ENCODE assay signal across 8 cellular contexts in the genomic region with DNA sequence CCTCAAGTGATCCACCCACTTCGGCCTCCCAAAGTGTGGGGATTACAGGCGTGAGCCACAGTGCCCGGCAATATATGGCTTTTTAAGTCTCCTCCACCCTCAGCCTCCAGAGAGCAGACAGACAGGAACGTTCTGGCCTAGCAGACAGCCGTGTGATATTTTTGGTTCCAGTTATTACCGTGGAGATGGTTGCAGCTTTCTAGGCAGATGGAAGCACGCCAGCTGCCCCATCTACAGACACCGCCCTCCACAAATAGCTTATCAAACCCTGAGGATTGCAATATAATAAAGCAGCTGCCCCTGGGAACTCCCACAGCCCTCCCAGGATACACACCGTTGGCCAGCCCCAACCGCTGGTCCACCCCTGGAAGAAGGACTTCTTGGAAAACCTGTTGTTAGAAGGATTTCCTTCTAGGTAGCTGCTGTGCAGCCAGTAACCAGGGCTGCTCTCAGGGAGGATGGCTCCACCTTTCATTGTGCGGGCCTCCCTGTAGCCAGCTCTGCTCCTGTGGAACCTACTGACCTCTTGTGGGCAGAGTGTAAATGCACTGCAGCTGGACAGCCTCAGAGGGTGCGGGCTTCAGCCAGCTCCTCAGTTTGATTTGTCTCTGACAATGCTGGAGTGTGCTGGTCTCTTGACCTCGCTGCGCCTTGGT. TPM values are rescaled to one million over a fixed set of nuclear protein-coding genes. Genes with fewer than 3 reads are reported as not detected.
DNase-seq lines count a peak whose midpoint lies in the region; ATAC-seq lines count a peak whose summit lies in the region.

No MANE protein-coding gene starts in this region.

- peaks cover 7% of the 10 kb centered on the region for H3K27me3 Mint-ChIP-seq in activated T-cell treated with anti-CD3 and anti-CD28 coated beads, Interleukin-2, amount 50 U/mL, for 72 hours (ENCODE audit: low read depth)
- H3K27me3 Mint-ChIP-seq in activated T-cell treated with anti-CD3 and anti-CD28 coated beads, Interleukin-2, amount 50 U/mL, for 24 hours: peaks cover 15% of the 10 kb centered on the region
- no peaks in the 10 kb centered on the region for H3K27me3 Mint-ChIP-seq in activated CD8-positive, alpha-beta T cell treated with anti-CD3 and anti-CD28 coated beads, Interleukin-2, amount 10 ng/mL, durations not matched to agents 7 days and 5 days (ENCODE audit: low read depth)

- DNase-seq in activated T-cell treated with anti-CD3 and anti-CD28 coated beads, Interleukin-2, amount 50 U/mL, for 72 hours: peak; percentile 11 to 30
- no peak for DNase-seq in activated T-cell treated with anti-CD3 and anti-CD28 coated beads, Interleukin-2, amount 50 U/mL, for 24 hours
- DNase-seq in NCI-H2227 (lab: John Stamatoyannopoulos, UW; ENCODE audit: unreplicated experiment) (peak; percentile 83), left cardiac atrium (peak; percentile 39), retina (peak; percentile 40)
- peak; percentile 22 for DNase-seq in activated CD8-positive, alpha-beta T cell treated with anti-CD3 and anti-CD28 coated beads, Interleukin-2, amount 10 ng/mL, durations not matched to agents 7 days and 5 days

- no peaks in the 10 kb centered on the region for H3K36me3 Mint-ChIP-seq in activated T-cell treated with anti-CD3 and anti-CD28 coated beads, Interleukin-2, amount 50 U/mL, for 72 hours (ENCODE audit: insufficient read depth in 2 of 2)
- no peaks in the 10 kb centered on the region for H3K36me3 Mint-ChIP-seq in activated T-cell treated with anti-CD3 and anti-CD28 coated beads, Interleukin-2, amount 50 U/mL, for 24 hours (ENCODE audit: low read depth)
- no peaks in the 10 kb centered on the region for H3K36me3 Mint-ChIP-seq in activated CD8-positive, alpha-beta T cell treated with anti-CD3 and anti-CD28 coated beads, Interleukin-2, amount 10 ng/mL, durations not matched to agents 7 days and 5 days (ENCODE audit: low read depth)

- H3K9me3 Mint-ChIP-seq in activated T-cell treated with anti-CD3 and anti-CD28 coated beads, Interleukin-2, amount 50 U/mL, for 72 hours: no peaks in the 10 kb centered on the region
- no peaks in the 10 kb centered on the region for H3K9me3 Mint-ChIP-seq in activated T-cell treated with anti-CD3 and anti-CD28 coated beads, Interleukin-2, amount 50 U/mL, for 24 hours
- H3K9me3 Mint-ChIP-seq in activated CD8-positive, alpha-beta T cell treated with anti-CD3 and anti-CD28 coated beads, Interleukin-2, amount 10 ng/mL, durations not matched to agents 7 days and 5 days (ENCODE audit: insufficient read depth): no peaks in the 10 kb centered on the region

- H3K4me1 Mint-ChIP-seq in activated T-cell treated with anti-CD3 and anti-CD28 coated beads, Interleukin-2, amount 50 U/mL, for 72 hours (ENCODE audit: low read depth): peaks cover 5% of the 10 kb centered on the region
- H3K4me1 Mint-ChIP-seq in activated T-cell treated with anti-CD3 and anti-CD28 coated beads, Interleukin-2, amount 50 U/mL, for 24 hours (ENCODE audit: low read depth): peaks cover 2% of the 10 kb centered on the region
- H3K4me1 Mint-ChIP-seq in activated CD8-positive, alpha-beta T cell treated with anti-CD3 and anti-CD28 coated beads, Interleukin-2, amount 10 ng/mL, durations not matched to agents 7 days and 5 days (ENCODE audit: low read depth): peaks cover 4% of the 10 kb centered on the region

- H3K27ac Mint-ChIP-seq in activated T-cell treated with anti-CD3 and anti-CD28 coated beads, Interleukin-2, amount 50 U/mL, for 72 hours: no peak overlapping the region
- H3K27ac Mint-ChIP-seq in activated T-cell treated with anti-CD3 and anti-CD28 coated beads, Interleukin-2, amount 50 U/mL, for 24 hours: no peak overlapping the region
- no peak overlapping the region for H3K27ac Mint-ChIP-seq in activated CD8-positive, alpha-beta T cell treated with anti-CD3 and anti-CD28 coated beads, Interleukin-2, amount 10 ng/mL, durations not matched to agents 7 days and 5 days

- POLR2A ChIA-PET in activated CD8-positive, alpha-beta T cell treated with anti-CD3 and anti-CD28 coated beads, Interleukin-2, amount 10 ng/mL, durations not matched to agents 7 days and 5 days (lab: Charles Lee): interaction anchor here (0.7 kb wide), 1 partner anchor 31 kb away, joined by 4 read pairs; no protein-coding TSS in a partner anchor

- intact Hi-C loops in left cardiac atrium (cut with DNase I): loop anchor here (5.0 to 10.0 kb wide), 3 partner anchors 93 to 223 kb away; a partner anchor contains a TSS

- CTCF ChIA-PET in activated CD8-positive, alpha-beta T cell treated with anti-CD3 and anti-CD28 coated beads, Interleukin-2, amount 10 ng/mL, durations not matched to agents 7 days and 5 days (lab: Charles Lee): interaction anchor here (0.6 to 1.5 kb wide), 5 partner anchors 24 to 231 kb away, joined by 3 to 8 read pairs (median 4); no protein-coding TSS in a partner anchor

- H3K4me3 Mint-ChIP-seq in activated T-cell treated with anti-CD3 and anti-CD28 coated beads, Interleukin-2, amount 50 U/mL, for 72 hours: no peak overlapping the region
- H3K4me3 Mint-ChIP-seq in activated T-cell treated with anti-CD3 and anti-CD28 coated beads, Interleukin-2, amount 50 U/mL, for 24 hours: no peak overlapping the region
- H3K4me3 Mint-ChIP-seq in activated CD8-positive, alpha-beta T cell treated with anti-CD3 and anti-CD28 coated beads, Interleukin-2, amount 10 ng/mL, durations not matched to agents 7 days and 5 days: no peak overlapping the region

- ATAC-seq in activated T-cell treated with anti-CD3 and anti-CD28 coated beads, Interleukin-2, amount 50 U/mL, for 72 hours (replicated peaks in 1 of 2): peak; percentile 65 to 78
- ATAC-seq in HG02678 (IDR thresholded peaks at IDR 0.05; ENCODE audit: unreplicated experiment) (peak; percentile 66), left cardiac atrium (peak; percentile 93 to 98), GM21528 (IDR thresholded peaks at IDR 0.05; ENCODE audit: low FRiP score, unreplicated experiment) (no peak)
- peak; percentile 65 for ATAC-seq in activated CD8-positive, alpha-beta T cell treated with anti-CD3 and anti-CD28 coated beads, Interleukin-2, amount 10 ng/mL, durations not matched to agents 7 days and 5 days

RNA-seq across cellular contexts. Expression of a gene that starts 44.0 kb away (rescaled TPM):
- 100 to 1,000 TPM; 487 to 558 TPM for total RNA-seq in activated T-cell treated with anti-CD3 and anti-CD28 coated beads, Interleukin-2, amount 50 U/mL, for 72 hours
- total RNA-seq in activated CD8-positive, alpha-beta T cell treated with anti-CD3 and anti-CD28 coated beads, Interleukin-2, amount 10 ng/mL, durations not matched to agents 7 days and 5 days: 100 to 1,000 TPM; 557 to 572 TPM
- total RNA-seq in left cardiac atrium: 100 to 1,000 TPM; 151 to 205 TPM

RNA-seq across cellular contexts. Expression of a gene that starts 52.9 kb away (rescaled TPM):
- total RNA-seq in activated T-cell treated with anti-CD3 and anti-CD28 coated beads, Interleukin-2, amount 50 U/mL, for 72 hours: 10 to 100 TPM; 22.1 to 23.5 TPM
- total RNA-seq in activated CD8-positive, alpha-beta T cell treated with anti-CD3 and anti-CD28 coated beads, Interleukin-2, amount 10 ng/mL, durations not matched to agents 7 days and 5 days: 10 to 100 TPM; 20.2 to 20.5 TPM
- 10 to 100 TPM; 13.1 to 17.8 TPM for total RNA-seq in left cardiac atrium
